1 cellular context compared by ENCODE assay signal in genomic region chr16:29348748-29349147, GRCh38. TPM values are rescaled to one million over a fixed set of nuclear protein-coding genes. Genes with fewer than 3 reads are reported as not detected.
"Had no signal": no experiment of that assay in that cellular context is flagged by ENCODE, and none has a peak within 500 bp of the region (broad histone marks: within the 10 kb centered on the region; RNA-seq: fewer than 3 reads in every experiment).

No MANE protein-coding gene starts in this region.

RNA-seq across cellular contexts. Expression of gene NPIPB11, which starts 57.8 kb away (rescaled TPM):
- total RNA-seq: SK-MEL-5 had no signal
